ENCODE assay signal across 21 cellular contexts in genomic region chr18:44915661-44916060, GRCh38.
DNase-seq lines count a peak whose midpoint lies in the region; ATAC-seq, FAIRE-seq and TF ChIP-seq lines count a peak whose summit lies in the region.
"Had no signal": no experiment of that assay in that cellular context is flagged by ENCODE, and none has a peak within 500 bp of the region (broad histone marks: within the 10 kb centered on the region; RNA-seq: fewer than 3 reads in every experiment).

No MANE protein-coding gene starts in this region.

- H3K27ac ChIP-seq in gastroesophageal sphincter (peak overlapping the region in 3 of 4 donors; percentile 9 to 72 (median 68)), stomach (peak overlapping the region; percentile 70 to 86 (median 74)), smooth muscle cell (ENCODE audit: low read depth) (no peak overlapping the region), substantia nigra (ENCODE audit: low read depth, low read length, poor library complexity, severe bottlenecking) (no peak overlapping the region)
- H3K27ac ChIP-seq in CD4-positive, alpha-beta memory T cell (ENCODE audit: low read depth, low read length), result no peak overlapping the region

- H3K27me3 ChIP-seq in bronchial epithelial cell (ENCODE audit: control insufficient read depth, insufficient read depth, low read length) (no peaks in the 10 kb centered on the region), gastroesophageal sphincter (no peaks in the 10 kb centered on the region), stomach (no peaks in the 10 kb centered on the region), smooth muscle cell (ENCODE audit: low read depth) (no peaks in the 10 kb centered on the region)
- H3K27me3 ChIP-seq in CD4-positive, alpha-beta memory T cell (ENCODE audit: insufficient read depth, low read length), result no peaks in the 10 kb centered on the region

- no peaks in the 10 kb centered on the region for H3K4me1 Mint-ChIP-seq in CD4-positive, alpha-beta memory T cell

- intact Hi-C loops in stomach (cut with DNase I; ENCODE audit: low total_unique reads), result no loop called here
- intact Hi-C loops in CD4-positive, alpha-beta memory T cell (cut with micrococcal nuclease), result no loop called here

- H3F3A ChIP-seq in smooth muscle cell (ENCODE audit: low read depth), result peaks cover 6% of the 10 kb centered on the region

- H3K27me3 Mint-ChIP-seq in CD4-positive, alpha-beta memory T cell, result peaks cover 15 to 23% of the 10 kb centered on the region in 2 donors

- no peak overlapping the region for H3K27ac Mint-ChIP-seq in CD4-positive, alpha-beta memory T cell
- H3K27ac Mint-ChIP-seq: CD14-positive monocyte had no signal

- CTCF ChIA-PET in CD4-positive, alpha-beta memory T cell (lab: Charles Lee; ENCODE audit: partially characterized antibody), result interaction anchor here (1.0 to 1.2 kb wide), 2 partner anchors 27 to 32 kb away, joined by 4 read pairs; no protein-coding TSS in a partner anchor

- H3K4me3 ChIP-seq in bronchial epithelial cell (ENCODE audit: low read depth, low read length), result no peak overlapping the region
- H3K4me3 ChIP-seq in gastroesophageal sphincter, result no peak overlapping the region
- no peak overlapping the region for H3K4me3 ChIP-seq in stomach
- H3K4me3 ChIP-seq in CD4-positive, alpha-beta memory T cell (ENCODE audit: low read length in 2 of 2), result no peak overlapping the region
- H3K4me3 ChIP-seq in smooth muscle cell, result no peak overlapping the region
- H3K4me3 ChIP-seq: HAP-1 had no signal

- POLR2A ChIA-PET in CD4-positive, alpha-beta memory T cell (lab: Charles Lee; ENCODE audit: partially characterized antibody), result no interaction called here

- peaks cover 40% of the 10 kb centered on the region for H4K20me1 ChIP-seq in smooth muscle cell (ENCODE audit: low read depth)

- TF ChIP-seq POLR2A in gastroesophageal sphincter (IDR thresholded peaks at IDR 0.05) (no peak), stomach (IDR thresholded peaks at IDR 0.05) (no peak)

- no peak overlapping the region for H3K9ac ChIP-seq in smooth muscle cell (ENCODE audit: low read depth)

- H3K36me3 ChIP-seq in bronchial epithelial cell (ENCODE audit: control insufficient read depth, insufficient read depth, low read length), result no peaks in the 10 kb centered on the region
- H3K36me3 ChIP-seq in gastroesophageal sphincter, result no peaks in the 10 kb centered on the region
- no peaks in the 10 kb centered on the region for H3K36me3 ChIP-seq in stomach
- no peaks in the 10 kb centered on the region for H3K36me3 ChIP-seq in CD4-positive, alpha-beta memory T cell (ENCODE audit: insufficient read depth, low read length)
- no peaks in the 10 kb centered on the region for H3K36me3 ChIP-seq in smooth muscle cell (ENCODE audit: low read depth)
- H3K36me3 ChIP-seq: HAP-1 had no signal

- TF ChIP-seq EP300 in gastroesophageal sphincter (IDR thresholded peaks at IDR 0.05) (no peak), stomach (IDR thresholded peaks at IDR 0.05) (no peak)

- peak; percentile 35 for ATAC-seq in gastroesophageal sphincter
- ATAC-seq: Panc1, Right ventricle myocardium inferior had no signal

- TF ChIP-seq CTCF in bronchial epithelial cell (IDR thresholded peaks at IDR 0.05; ENCODE audit: insufficient read depth, low read length, severe bottlenecking) (no peak), gastroesophageal sphincter (IDR thresholded peaks at IDR 0.05) (no peak), stomach (IDR thresholded peaks at IDR 0.05) (no peak), smooth muscle cell (IDR thresholded peaks at IDR 0.05; ENCODE audit: borderline replicate concordance, insufficient read depth, poor library complexity, severe bottlenecking) (no peak)

- H3K4me2 ChIP-seq in smooth muscle cell, result no peak overlapping the region

- H3K4me1 ChIP-seq in gastroesophageal sphincter, result peaks cover 5 to 61% (median 13%) of the 10 kb centered on the region in 3 donors
- H3K4me1 ChIP-seq in stomach, result peaks cover 31 to 73% (median 47%) of the 10 kb centered on the region in 4 donors
- no peaks in the 10 kb centered on the region for H3K4me1 ChIP-seq in CD4-positive, alpha-beta memory T cell (ENCODE audit: insufficient read depth, low read length)
- H3K4me1 ChIP-seq in smooth muscle cell (ENCODE audit: low read depth), result peaks cover 3% of the 10 kb centered on the region
- H3K4me1 ChIP-seq: HAP-1 had no signal

- no peak overlapping the region for H2AFZ ChIP-seq in smooth muscle cell (ENCODE audit: low read depth)

- H3K9me3 ChIP-seq in gastroesophageal sphincter (no peaks in the 10 kb centered on the region), stomach (no peaks in the 10 kb centered on the region), smooth muscle cell (replicated peaks; ENCODE audit: low read depth) (no peaks in the 10 kb centered on the region)
- H3K9me3 ChIP-seq in CD4-positive, alpha-beta memory T cell (ENCODE audit: control insufficient read depth in 1 of 2, low read length in 2 of 2), result no peaks in the 10 kb centered on the region
- H3K9me3 ChIP-seq: HAP-1 had no signal

- peaks cover 13% of the 10 kb centered on the region for H3K79me2 ChIP-seq in smooth muscle cell (ENCODE audit: low read depth)

- 76% methylated on average over 1 of the region's 2 CpGs; no CpG with 5 or more reads in 1 of the 2 donors for WGBS in gastroesophageal sphincter (ENCODE audit: low coverage in 1 of 2), 2 donors
- 55 to 86% (median 64%) methylated on average over 2 of the region's 2 CpGs for WGBS in stomach, 5 donors
- 53% methylated on average over 2 of the region's 2 CpGs for WGBS in smooth muscle cell (ENCODE audit: low lambda C conversion rate)

- no peaks in the 10 kb centered on the region for H3K36me3 Mint-ChIP-seq in CD4-positive, alpha-beta memory T cell
- H3K36me3 Mint-ChIP-seq: CD14-positive monocyte had no signal

- H3K9me3 Mint-ChIP-seq in CD4-positive, alpha-beta memory T cell, result peaks cover 0 to 3% (median 0%) of the 10 kb centered on the region in 8 donors

- no peak overlapping the region for H3K4me3 Mint-ChIP-seq in CD4-positive, alpha-beta memory T cell
- H3K4me3 Mint-ChIP-seq: CD14-positive monocyte had no signal

- no peak for FAIRE-seq in bronchial epithelial cell (lab: Jason Lieb, UNC)
- FAIRE-seq: HTR-8/SVneo had no signal

- peak; percentile 21 for DNase-seq in bronchial epithelial cell (ENCODE audit: low read depth)
- DNase-seq in stomach, result no peak
- DNase-seq in CD4-positive, alpha-beta memory T cell, result no peak
- no peak for DNase-seq in smooth muscle cell (lab: John Stamatoyannopoulos, UW; ENCODE audit: unreplicated experiment)
- no peak for DNase-seq in substantia nigra (lab: John Stamatoyannopoulos, UW)
- DNase-seq in NCI-H1436 treated with DMSO at 0.1 percent for 48 hours (lab: John Stamatoyannopoulos, UW), result no peak
- DNase-seq: ACHN, AML-193, COR-L47, DMS153, EL, NCI-H1105 treated with DMSO at 0.1 percent for 48 hours, NCI-H187, NCI-H226, NCI-H524 treated with DMSO at 0.1 percent for 48 hours had no signal

Comparison
In these comparisons a context has a peak if more than half of its experiments do, and no peak if none do; other contexts are left out.
1. H3K27ac ChIP-seq: peak in gastroesophageal sphincter (3 of 4) and stomach (5 of 5); none in CD4-positive, alpha-beta memory T cell (single experiment), smooth muscle cell (single experiment) and substantia nigra (single experiment).